In genomic region chr15:96472647-96473046, GRCh38 we compare ENCODE assay signal across 6 cellular contexts.
"Had no signal": no experiment of that assay in that cellular context is flagged by ENCODE, and none has a peak within 500 bp of the region (broad histone marks: within the 10 kb centered on the region; RNA-seq: fewer than 3 reads in every experiment).

No MANE protein-coding gene starts in this region.

- FAIRE-seq: HepG2, HTR-8/SVneo had no signal

- DNase-seq: IMR-90, KBM-7 had no signal

- H3K27ac ChIP-seq: HL-60 had no signal

- H3K27me3 Mint-ChIP-seq: IgD-negative memory B cell had no signal

- ATAC-seq: HepG2 had no signal

- H3K4me1 Mint-ChIP-seq: IgD-negative memory B cell had no signal

- H3K36me3 Mint-ChIP-seq: IgD-negative memory B cell had no signal

- H3K4me3 Mint-ChIP-seq: IgD-negative memory B cell had no signal
